ENCODE assay signal across 9 cellular contexts in genomic region chr18:7273301-7273911, GRCh38. TPM values are rescaled to one million over a fixed set of nuclear protein-coding genes. Genes with fewer than 3 reads are reported as not detected.
DNase-seq lines count a peak whose midpoint lies in the region; ATAC-seq and TF ChIP-seq lines count a peak whose summit lies in the region.
"Had no signal": no experiment of that assay in that cellular context is flagged by ENCODE, and none has a peak within 500 bp of the region (broad histone marks: within the 10 kb centered on the region; RNA-seq: fewer than 3 reads in every experiment).

No MANE protein-coding gene starts in this region.

- no peaks in the 10 kb centered on the region for H3K36me3 ChIP-seq in spleen

- no peak for ATAC-seq in GM21825 (IDR thresholded peaks at IDR 0.05; ENCODE audit: unreplicated experiment)
- no peak for ATAC-seq in HG03571 (IDR thresholded peaks at IDR 0.05; ENCODE audit: unreplicated experiment)
- no peak for ATAC-seq in GM21390 (IDR thresholded peaks at IDR 0.05; ENCODE audit: unreplicated experiment)

- H3K27ac Mint-ChIP-seq in brain (peak overlapping the region in 3 of 5 experiments; percentile 40 to 66 (median 57)), nephron progenitor cell (no peak overlapping the region)

- TF ChIP-seq CTCF in brain (conservative IDR thresholded peaks at IDR 0.05) (no peak), spleen (IDR thresholded peaks at IDR 0.05 in 8 of 11, conservative IDR thresholded peaks at IDR 0.05 in 3 of 11) (no peak), nephron progenitor cell (IDR thresholded peaks at IDR 0.05) (no peak)

- peaks cover 6 to 26% (median 22%) of the 10 kb centered on the region in 6 donors for H3K4me1 ChIP-seq in spleen

- H3K9me3 ChIP-seq in spleen = no peaks in the 10 kb centered on the region

- H3K36me3 Mint-ChIP-seq in brain = no peaks in the 10 kb centered on the region
- H3K36me3 Mint-ChIP-seq in nephron progenitor cell (ENCODE audit: low read depth) = no peaks in the 10 kb centered on the region

- intact Hi-C loops in spleen (cut with DNase I; ENCODE audit: low total_unique reads) = loop anchor here (5.0 kb wide), 1 partner anchor 294 kb away; the partner anchor contains the start of gene PTPRM

- peaks cover 9% of the 10 kb centered on the region for H3K27me3 Mint-ChIP-seq in brain
- H3K27me3 Mint-ChIP-seq in nephron progenitor cell (ENCODE audit: low read depth, poor library complexity) = peaks cover 6% of the 10 kb centered on the region

- H3K9me3 Mint-ChIP-seq in brain = peaks cover 0 to 13% (median 5%) of the 10 kb centered on the region in 5 experiments
- H3K9me3 Mint-ChIP-seq in nephron progenitor cell = no peaks in the 10 kb centered on the region

- peak; percentile 61 for DNase-seq in H4 (ENCODE audit: low spot score)
- peak; percentile 78 for DNase-seq in spleen
- DNase-seq in nephron progenitor cell = no peak

- H3K27me3 ChIP-seq in layer of hippocampus (ENCODE audit: control insufficient read depth, insufficient read depth, low read length) = no peaks in the 10 kb centered on the region
- H3K27me3 ChIP-seq in spleen (replicated peaks in 1 of 7) = no peaks in the 10 kb centered on the region

- no peak for TF ChIP-seq POLR2A in spleen (IDR thresholded peaks at IDR 0.05)

- H3K4me3 Mint-ChIP-seq in brain (no peak overlapping the region), nephron progenitor cell (no peak overlapping the region)

- H3K4me3 ChIP-seq in spleen = no peak overlapping the region

- H3K4me1 Mint-ChIP-seq in brain (peaks cover 20% of the 10 kb centered on the region), nephron progenitor cell (peaks cover 16% of the 10 kb centered on the region)

- WGBS in spleen, 5 donors = 16 to 36% (median 25%) methylated on average over 12 of the region's 12 CpGs

- H3K27ac ChIP-seq in layer of hippocampus (ENCODE audit: low read depth, low read length) = peak overlapping the region; percentile 72
- peak overlapping the region; percentile 36 to 81 (median 64) for H3K27ac ChIP-seq in spleen

RNA-seq across cellular contexts. Expression of gene LRRC30, which starts 42.5 kb away (rescaled TPM):
- not detected in 2 replicates for total RNA-seq in H4 (2014; rRNA removed; shearing (Covaris generic))
- polyA plus RNA-seq in brain (ENCODE audit: insufficient read depth, low read depth, low replicate concordance) (not detected), spleen (not detected)
- not detected for total RNA-seq in spleen
- total RNA-seq: T-helper 2 cell treated with Interferon-gamma antibody and Interleukin-4, amounts not matched to agents 100 ng/mL and 5 ng/mL, for 36 hours had no signal
